Comparison of ENCODE assay signal across 18 cellular contexts in genomic region chr5:117425163-117425562, GRCh38.
A peak's percentile ranks its signal among the peaks of the same experiment; 100 is the strongest.
DNase-seq lines count a peak whose midpoint lies in the region; ATAC-seq and TF ChIP-seq lines count a peak whose summit lies in the region.
"Had no signal": no experiment of that assay in that cellular context is flagged by ENCODE, and none has a peak within 500 bp of the region (broad histone marks: within the 10 kb centered on the region; RNA-seq: fewer than 3 reads in every experiment).

No MANE protein-coding gene starts in this region.

- H3K36me3 ChIP-seq in mesendoderm (ENCODE audit: control insufficient read depth, insufficient read depth, low read length) = no peaks in the 10 kb centered on the region
- H3K36me3 ChIP-seq: HAP-1 had no signal

- no peaks in the 10 kb centered on the region for H3K79me1 ChIP-seq in mesendoderm (ENCODE audit: low read length)

- POLR2A ChIA-PET in WTC11 (lab: Charles Lee) = no interaction called here

- no CpG with 5 or more reads among the region's 3 CpGs for WGBS in mesendoderm (ENCODE audit: extremely low coverage, insufficient coverage, low lambda C conversion rate)

- peaks cover 10% of the 10 kb centered on the region for H3K9me3 Mint-ChIP-seq in WTC11

- no peak overlapping the region for H4K5ac ChIP-seq in mesendoderm (ENCODE audit: low read length)

- no peak for TF ChIP-seq CTCF in WTC11 (IDR thresholded peaks at IDR 0.05)

- H3K36me3 Mint-ChIP-seq in WTC11 = peaks cover 5% of the 10 kb centered on the region; the same call in 1 of the 2 replicates
- H3K36me3 Mint-ChIP-seq: CD14-positive monocyte; CD4-positive, alpha-beta memory T cell had no signal

- no peak overlapping the region for H3K56ac ChIP-seq in mesendoderm (ENCODE audit: low read length)

- H4K8ac ChIP-seq in mesendoderm (ENCODE audit: low read depth, low read length) = no peak overlapping the region

- H3K4me3 ChIP-seq in mesendoderm (ENCODE audit: low read length) = no peak overlapping the region
- H3K4me3 ChIP-seq: A549, GM23248, HAP-1 had no signal

- H2AK5ac ChIP-seq in mesendoderm (ENCODE audit: low read length) = no peak overlapping the region

- no peak overlapping the region for H2BK5ac ChIP-seq in mesendoderm (ENCODE audit: low read length)

- H2BK120ac ChIP-seq in mesendoderm (ENCODE audit: low read depth, low read length) = no peak overlapping the region

- H3K4ac ChIP-seq in mesendoderm (ENCODE audit: low read depth, low read length) = no peak overlapping the region

- CTCF ChIA-PET in WTC11 (lab: Charles Lee) = interaction anchor here (1.7 to 2.4 kb wide), 2 partner anchors 9 to 30 kb away, joined by 5 to 15 read pairs; no protein-coding TSS in a partner anchor

- H3K4me3 Mint-ChIP-seq in WTC11 = no peak overlapping the region
- H3K4me3 Mint-ChIP-seq: CD14-positive monocyte; CD4-positive, alpha-beta memory T cell had no signal

- no peak overlapping the region for H3K27ac ChIP-seq in mesendoderm (ENCODE audit: low read depth, low read length)
- H3K27ac ChIP-seq in caudate nucleus (ENCODE audit: low read depth, low read length) = no peak overlapping the region
- H3K27ac ChIP-seq: 22Rv1, A549, GM23248, HL-60 had no signal

- H3K27ac Mint-ChIP-seq in WTC11 = 0 out of 2 replicates have a peak overlapping the region, but pooled peaks have one; percentile 28
- H3K27ac Mint-ChIP-seq: CD14-positive monocyte; CD4-positive, alpha-beta memory T cell had no signal

- no peak overlapping the region for H3K4me2 ChIP-seq in mesendoderm (ENCODE audit: low read length)
- H3K4me2 ChIP-seq: A549 had no signal

- ATAC-seq in WTC11 (peak; percentile 88), HG03045 (IDR thresholded peaks at IDR 0.05; ENCODE audit: unreplicated experiment) (no peak)
- ATAC-seq: A549 had no signal

- H2BK15ac ChIP-seq in mesendoderm (replicated peaks; ENCODE audit: low read depth) = no peak overlapping the region

- H3K4me1 ChIP-seq in mesendoderm (ENCODE audit: control insufficient read depth, low read depth, low read length) = no peaks in the 10 kb centered on the region
- H3K4me1 ChIP-seq: A549, HAP-1 had no signal

- H3K9ac ChIP-seq in mesendoderm (ENCODE audit: low read length) = no peak overlapping the region
- H3K9ac ChIP-seq: GM23248 had no signal

- DNase-seq in ELF-1 (ENCODE audit: low read depth, low spot score) = peak; percentile 17
- DNase-seq in WTC11 (ENCODE audit: low spot score) = no peak
- peak; percentile 12 for DNase-seq in iPS DF 19.7 (ENCODE audit: low read depth, low spot score)
- peak; percentile 49 for DNase-seq in mesendoderm
- no peak for DNase-seq in KG1 (lab: John Stamatoyannopoulos, UW)
- DNase-seq in GF-D8 (lab: John Stamatoyannopoulos, UW) = no peak
- DNase-seq in caudate nucleus (lab: John Stamatoyannopoulos, UW) = no peak
- DNase-seq: AML-193; Calu3; CD4-positive, alpha-beta memory T cell; DMS79 treated with DMSO at 0.1 percent for 48 hours; GM23248 had no signal

- H3K18ac ChIP-seq in mesendoderm (ENCODE audit: low read length) = no peak overlapping the region

- no peaks in the 10 kb centered on the region for H3K79me2 ChIP-seq in mesendoderm (ENCODE audit: control insufficient read depth, insufficient read depth, low read length)

- peaks cover 17% of the 10 kb centered on the region for H3K4me1 Mint-ChIP-seq in WTC11
- H3K4me1 Mint-ChIP-seq: CD14-positive monocyte; CD4-positive, alpha-beta memory T cell had no signal

- no peak overlapping the region for H3K23ac ChIP-seq in mesendoderm (ENCODE audit: low read length)

- no peaks in the 10 kb centered on the region for H3K27me3 ChIP-seq in mesendoderm (ENCODE audit: insufficient read depth, low read length, poor library complexity)

- no peaks in the 10 kb centered on the region for H3K27me3 Mint-ChIP-seq in WTC11 (ENCODE audit: low read depth)
- H3K27me3 Mint-ChIP-seq: CD4-positive, alpha-beta memory T cell had no signal

TF ChIP-seq in WTC11, 78 proteins besides CTCF, POLR2A, EP300 and RAD21:
- TF ChIP-seq PREB (CRISPR knock-in tag; IDR thresholded peaks at IDR 0.05; ENCODE audit: borderline replicate concordance) = no peak
- TF ChIP-seq ZNF423 (CRISPR knock-in tag; IDR thresholded peaks at IDR 0.05) = 0 out of 2 replicates have a peak, but pooled peaks have one; percentile 34

Comparison
In these comparisons a context has a peak if more than half of its experiments do, and no peak if none do; other contexts are left out.
1. DNase-seq: peak in ELF-1 (single experiment), iPS DF 19.7 (single experiment) and mesendoderm (single experiment); none in WTC11 (single experiment), KG1 (single experiment), GF-D8 (single experiment) and caudate nucleus (0 of 61).